In the genomic region with DNA sequence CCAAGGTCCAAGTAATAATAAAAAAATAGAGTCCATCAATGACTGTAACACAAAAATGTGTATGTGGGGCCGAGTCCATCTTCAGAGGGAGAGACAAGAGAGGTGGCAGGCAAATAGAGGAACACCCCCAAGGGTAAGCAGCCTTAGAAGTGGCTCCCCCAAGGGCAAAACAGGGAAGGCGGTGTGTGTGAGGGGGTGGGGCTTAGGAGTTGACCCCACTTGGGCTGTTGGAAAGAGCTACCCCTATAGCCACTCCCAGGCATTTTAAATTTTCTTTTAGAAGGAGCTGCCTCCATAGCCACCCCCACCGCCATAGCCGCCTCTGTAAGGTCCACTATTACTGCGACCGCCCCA, we compare ENCODE assay signal across 8 cellular contexts. TPM values are rescaled to one million over a fixed set of nuclear protein-coding genes. Genes with fewer than 3 reads are reported as not detected.
DNase-seq lines count a peak whose midpoint lies in the region; ATAC-seq, FAIRE-seq and TF ChIP-seq lines count a peak whose summit lies in the region.

No MANE protein-coding gene starts in this region.

- no peaks in the 10 kb centered on the region for H3K9me3 ChIP-seq in mononuclear cell (ENCODE audit: low read depth, low read length)

- no peak for TF ChIP-seq CTCF in 22Rv1 (IDR thresholded peaks at IDR 0.05)
- TF ChIP-seq CTCF in D721Med (IDR thresholded peaks at IDR 0.05; ENCODE audit: insufficient read depth, missing control alignments), result no peak

- DNase-seq in SK-N-DZ (ENCODE audit: low spot score), result peak; percentile 19
- DNase-seq in dermis blood vessel endothelial cell, result peak; percentile 37
- no peak for DNase-seq in D721Med (ENCODE audit: insufficient read length, low spot score)
- DNase-seq in GM19238 (ENCODE audit: insufficient read length, low spot score), result no peak

- peak overlapping the region; percentile 98 for H3K27ac ChIP-seq in 22Rv1

- H3K4me3 ChIP-seq in mononuclear cell (ENCODE audit: low read length), result peak overlapping the region; percentile 85

- ATAC-seq in GM21367 (IDR thresholded peaks at IDR 0.05; ENCODE audit: unreplicated experiment), result no peak

- H3K27me3 ChIP-seq in mononuclear cell (ENCODE audit: insufficient read depth, low read length), result no peaks in the 10 kb centered on the region

- TF ChIP-seq POLR2A in GM19193 (IDR thresholded peaks at IDR 0.05; ENCODE audit: extremely low read depth, insufficient read depth, insufficient read length), result peak; percentile 22

- H3K4me1 ChIP-seq in mononuclear cell (ENCODE audit: insufficient read depth, low read length), result peaks cover 20% of the 10 kb centered on the region

- FAIRE-seq in D721Med (lab: Jason Lieb, UNC), result no peak

RNA-seq across cellular contexts. Expression of a gene that starts 1.3 kb away (rescaled TPM):
- 31.3 and 45.2 TPM in 2 replicates for polyA plus RNA-seq in SK-N-DZ (2014; cell fraction: cytosol; rRNA removed)
- polyA plus RNA-seq in SK-N-DZ (2014; cell fraction: nucleus; rRNA removed), result 11.8 and 15.1 TPM in 2 replicates
- total RNA-seq in dermis blood vessel endothelial cell (11.1 and 12.0 TPM in 2 replicates), mononuclear cell (17.3 TPM)

RNA-seq across cellular contexts. Expression of a gene that starts 17.0 kb away (rescaled TPM):
- 3.4 and 4.1 TPM in 2 replicates for polyA plus RNA-seq in SK-N-DZ (2014; cell fraction: cytosol; rRNA removed)
- polyA plus RNA-seq in SK-N-DZ (2014; cell fraction: nucleus; rRNA removed), result 14.0 and 20.3 TPM in 2 replicates
- total RNA-seq in dermis blood vessel endothelial cell, result 21.1 and 32.6 TPM in 2 replicates
- total RNA-seq in mononuclear cell, result 9.3 TPM

Comparison
In these comparisons a context has a peak if more than half of its experiments do, and no peak if none do; other contexts are left out.
1. DNase-seq: peak in SK-N-DZ (single experiment) and dermis blood vessel endothelial cell (single experiment); none in D721Med (single experiment) and GM19238 (single experiment).